In the genomic region with DNA sequence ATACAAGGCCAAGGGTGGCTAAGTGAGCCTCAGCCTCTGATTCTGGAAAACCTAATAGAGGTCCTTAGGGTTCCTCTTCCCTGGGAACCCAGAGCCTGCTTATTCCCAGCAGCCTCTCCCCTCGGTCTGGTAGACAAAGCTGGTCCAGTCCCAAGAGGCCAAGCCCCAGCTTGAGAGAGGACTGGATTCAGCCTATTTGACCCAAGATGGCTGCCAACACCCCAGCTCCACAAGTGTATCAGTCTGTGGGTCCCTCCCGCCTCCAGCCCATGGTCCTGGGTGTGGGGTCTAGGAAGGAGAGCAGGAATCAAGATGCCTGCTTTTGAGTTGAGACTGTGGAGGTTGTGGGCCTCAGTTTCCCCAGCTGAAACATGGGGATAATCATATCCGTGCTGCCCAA, we compare ENCODE assay signal across 1 cellular context.
TF ChIP-seq lines count a peak whose summit lies in the region.

No MANE protein-coding gene starts in this region.

TF ChIP-seq in H1, 55 proteins besides CTCF, POLR2A, EP300 and RAD21:
- TF ChIP-seq YY1 (IDR thresholded peaks at IDR 0.05; ENCODE audit: low read depth, low read length) (0 out of 2 replicates have a peak, but pooled peaks have one; percentile 54), SIRT6 (IDR thresholded peaks at IDR 0.05; ENCODE audit: low read length) (no peak), MAFK (IDR thresholded peaks at IDR 0.05; ENCODE audit: low read depth, low read length) (no peak)
